2 cellular contexts compared by ENCODE assay signal in the genomic region with DNA sequence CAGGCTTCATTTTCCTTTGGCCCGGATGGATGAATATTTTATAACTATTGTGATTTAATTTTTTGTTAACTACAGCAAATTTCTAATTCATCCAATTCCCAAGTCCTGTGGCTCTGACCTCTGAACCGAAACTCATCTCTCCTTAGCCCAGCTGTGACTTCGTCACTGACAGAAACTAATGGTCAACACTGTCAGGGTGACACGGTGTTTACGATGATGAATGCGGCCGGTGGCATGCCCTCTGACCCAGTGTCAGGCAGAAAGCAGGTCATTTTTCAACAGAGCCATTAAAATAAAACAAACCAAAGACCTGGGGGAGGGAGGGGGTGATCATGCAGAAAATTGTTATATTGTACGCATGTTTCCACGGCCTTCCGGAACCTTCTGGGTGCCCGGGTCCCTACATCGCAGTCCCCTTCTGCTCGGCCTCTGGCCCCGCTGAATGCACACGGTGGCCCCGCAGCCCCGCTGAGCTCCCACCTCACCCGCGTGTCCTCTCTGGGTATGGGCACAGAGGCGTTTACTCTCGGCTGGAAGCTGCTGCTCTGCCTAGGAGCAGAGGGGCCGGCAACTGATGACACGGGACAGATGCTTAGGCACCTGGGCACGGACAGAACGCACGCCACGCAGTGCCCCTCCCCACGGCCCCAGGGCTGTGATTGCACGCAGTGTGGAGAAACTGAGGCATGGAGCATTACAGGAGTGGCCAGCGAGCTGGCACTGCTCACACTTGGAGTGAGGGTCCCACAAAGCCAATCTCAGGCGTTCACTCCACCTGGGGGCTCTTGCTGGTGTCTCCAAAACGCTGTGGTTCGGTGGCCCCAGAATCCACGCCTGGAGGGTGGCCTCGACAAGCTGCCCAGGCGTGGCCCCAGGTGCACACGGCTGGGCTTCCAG.
TF ChIP-seq lines count a peak whose summit lies in the region.

No MANE protein-coding gene starts in this region.

TF ChIP-seq in A549, 52 proteins besides CTCF, POLR2A, EP300 and RAD21:
- TF ChIP-seq RNF2 (IDR thresholded peaks at IDR 0.05; ENCODE audit: borderline replicate concordance, low read depth) (no peak), EHMT2 (IDR thresholded peaks at IDR 0.05; ENCODE audit: low read depth) (no peak), MAZ (IDR thresholded peaks at IDR 0.05; ENCODE audit: borderline replicate concordance, low read depth, low read length) (no peak), FOSB (CRISPR knock-in tag; IDR thresholded peaks at IDR 0.05) (no peak), ZFP36 (IDR thresholded peaks at IDR 0.05; ENCODE audit: borderline replicate concordance, partially characterized antibody) (no peak), CBX8 (IDR thresholded peaks at IDR 0.05) (no peak), MAFK (IDR thresholded peaks at IDR 0.05; ENCODE audit: partially characterized antibody) (peak; percentile 36), JUNB (IDR thresholded peaks at IDR 0.05) (no peak)

TF ChIP-seq in H1, 55 proteins besides CTCF, POLR2A, EP300 and RAD21:
- TF ChIP-seq HDAC6 (IDR thresholded peaks at IDR 0.05; ENCODE audit: low read depth, low read length) = no peak
